ENCODE assay signal across 8 cellular contexts in genomic region chr16:87487361-87487924, GRCh38. TPM values are rescaled to one million over a fixed set of nuclear protein-coding genes. Genes with fewer than 3 reads are reported as not detected.
DNase-seq lines count a peak whose midpoint lies in the region; ATAC-seq and TF ChIP-seq lines count a peak whose summit lies in the region.

No MANE protein-coding gene starts in this region.

- H3K36me3 ChIP-seq in heart right ventricle, result no peaks in the 10 kb centered on the region

- H3K9me3 Mint-ChIP-seq in activated T-cell treated with anti-CD3 and anti-CD28 coated beads, Interleukin-2, amount 50 U/mL, for 24 hours, result no peaks in the 10 kb centered on the region
- no peaks in the 10 kb centered on the region for H3K9me3 Mint-ChIP-seq in T-cell

- H3K27me3 Mint-ChIP-seq in activated T-cell treated with anti-CD3 and anti-CD28 coated beads, Interleukin-2, amount 50 U/mL, for 24 hours, result no peaks in the 10 kb centered on the region
- no peaks in the 10 kb centered on the region for H3K27me3 Mint-ChIP-seq in T-cell

- no peaks in the 10 kb centered on the region for H3K27me3 ChIP-seq in heart right ventricle

- WGBS in heart right ventricle, 2 donors, result 53 to 55% methylated on average over 24 of the region's 24 CpGs

- no peak for TF ChIP-seq CTCF in heart right ventricle (IDR thresholded peaks at IDR 0.05)

- POLR2A ChIA-PET in T-cell (lab: Charles Lee), result interaction anchor here (0.5 to 0.6 kb wide), 2 partner anchors 12 to 105 kb away, joined by 5 to 7 read pairs; no protein-coding TSS in a partner anchor

- H3K4me1 Mint-ChIP-seq in activated T-cell treated with anti-CD3 and anti-CD28 coated beads, Interleukin-2, amount 50 U/mL, for 24 hours (ENCODE audit: low read depth), result peaks cover 79% of the 10 kb centered on the region
- H3K4me1 Mint-ChIP-seq in T-cell, result peaks cover 80 to 83% (median 83%) of the 10 kb centered on the region in 3 donors

- H3K4me3 Mint-ChIP-seq in activated T-cell treated with anti-CD3 and anti-CD28 coated beads, Interleukin-2, amount 50 U/mL, for 24 hours, result peak overlapping the region; percentile 21
- peak overlapping the region; percentile 50 to 74 (median 71) for H3K4me3 Mint-ChIP-seq in T-cell

- no peaks in the 10 kb centered on the region for H3K9me3 ChIP-seq in heart right ventricle

- H3K4me3 ChIP-seq in heart right ventricle, result peak overlapping the region in 4 of 10 donors; percentile 6 to 22 (median 9)

- peaks cover 35% of the 10 kb centered on the region for H3K36me3 Mint-ChIP-seq in activated T-cell treated with anti-CD3 and anti-CD28 coated beads, Interleukin-2, amount 50 U/mL, for 24 hours (ENCODE audit: low read depth)
- H3K36me3 Mint-ChIP-seq in T-cell, result peaks cover 17% of the 10 kb centered on the region

- CTCF ChIA-PET in T-cell (lab: Charles Lee), result no interaction called here

- H3K27ac Mint-ChIP-seq in activated T-cell treated with anti-CD3 and anti-CD28 coated beads, Interleukin-2, amount 50 U/mL, for 24 hours, result peak overlapping the region; percentile 22
- no peak overlapping the region for H3K27ac Mint-ChIP-seq in T-cell

- ATAC-seq in T-cell (replicated peaks in 1 of 4) (no peak), heart right ventricle (peak in 7 of 8 donors; percentile 40 to 55 (median 44)), GM18511 (IDR thresholded peaks at IDR 0.05; ENCODE audit: unreplicated experiment) (no peak)

- peak; percentile 42 for DNase-seq in activated T-cell treated with anti-CD3 and anti-CD28 coated beads, Interleukin-2, amount 50 U/mL, for 24 hours
- no peak for DNase-seq in activated T-cell treated with anti-CD3 and anti-CD28 coated beads, Interleukin-2, amount 50 U/mL, for 48 hours
- peak in 6 of 34 experiments; percentile 8 to 39 (median 21) for DNase-seq in T-cell
- DNase-seq in heart right ventricle, result peak in 1 of 2 donors; percentile 48
- DNase-seq in stimulated activated CD4-positive, alpha-beta T cell treated with anti-CD3 and anti-CD28 coated beads, Interleukin-4, amount 100 ng/mL, for 24 hours, result peak; percentile 15
- no peak for DNase-seq in GOT3 (lab: John Stamatoyannopoulos, UW)
- DNase-seq in NCI-H1930 (lab: John Stamatoyannopoulos, UW), result no peak

- peak overlapping the region in 4 of 10 donors; percentile 0 to 48 (median 22) for H3K27ac ChIP-seq in heart right ventricle

- intact Hi-C loops in heart right ventricle (cut with DNase I), result loop anchor here in 1 of 10 donors (10.0 kb wide), 1 partner anchor 53 kb away; no protein-coding TSS in a partner anchor

- peaks cover 21 to 93% (median 80%) of the 10 kb centered on the region in 9 donors for H3K4me1 ChIP-seq in heart right ventricle

RNA-seq across cellular contexts. Expression of gene ZCCHC14, which starts 5.4 kb away (rescaled TPM):
- total RNA-seq in T-cell, result 10 to 100 TPM; 23.7 to 32.6 (median 27.3) TPM
- total RNA-seq in heart right ventricle, result 10 to 100 TPM; 10.6 to 19.3 (median 16.1) TPM
- polyA plus RNA-seq in heart right ventricle, result 1 to 10 TPM; 4.5 to 8.9 TPM

Comparison
In these comparisons a context has a peak if more than half of its experiments do, and no peak if none do; other contexts are left out.
1. DNase-seq: peak in activated T-cell treated with anti-CD3 and anti-CD28 coated beads, Interleukin-2, amount 50 U/mL, for 24 hours (single experiment) and stimulated activated CD4-positive, alpha-beta T cell treated with anti-CD3 and anti-CD28 coated beads, Interleukin-4, amount 100 ng/mL, for 24 hours (single experiment); none in activated T-cell treated with anti-CD3 and anti-CD28 coated beads, Interleukin-2, amount 50 U/mL, for 48 hours (0 of 2), GOT3 (single experiment) and NCI-H1930 (0 of 2).
2. ATAC-seq: peak in heart right ventricle (7 of 8); none in T-cell (0 of 4) and GM18511 (single experiment).